Comparison of ENCODE assay signal across 8 cellular contexts in the genomic region with DNA sequence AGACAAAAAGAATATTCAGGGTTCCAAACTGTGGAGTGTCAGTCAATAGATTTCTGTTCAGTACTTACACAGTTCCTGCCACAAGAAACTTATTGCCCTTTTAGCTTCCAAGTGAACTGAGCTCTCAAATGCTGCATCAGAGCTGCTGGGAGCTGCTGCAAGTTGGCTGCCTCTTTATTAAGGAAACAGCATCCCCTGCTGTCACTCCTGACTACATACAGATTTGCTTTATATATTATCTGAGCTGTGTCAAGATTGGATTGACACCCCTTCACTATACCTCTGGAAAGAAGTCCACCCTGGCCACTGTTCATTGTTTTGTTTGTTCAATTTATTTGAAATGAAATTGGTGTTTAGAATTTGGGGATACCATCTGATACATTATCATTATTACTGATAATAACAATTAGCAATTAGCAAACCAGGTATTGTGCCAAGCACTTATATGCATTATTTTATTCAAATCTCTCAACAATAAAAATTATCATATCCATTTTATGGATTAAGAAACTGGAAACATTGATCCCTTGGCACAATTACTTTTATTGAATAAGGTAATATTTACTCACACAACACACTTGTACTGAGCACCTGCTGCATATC. TPM values are rescaled to one million over a fixed set of nuclear protein-coding genes. Genes with fewer than 3 reads are reported as not detected.
A peak's percentile ranks its signal among the peaks of the same experiment; 100 is the strongest.
DNase-seq lines count a peak whose midpoint lies in the region; ATAC-seq and TF ChIP-seq lines count a peak whose summit lies in the region.

No MANE protein-coding gene starts in this region.

- TF ChIP-seq POLR2A in tibial nerve (IDR thresholded peaks at IDR 0.05) = no peak

- H4K20me1 ChIP-seq in DND-41 (ENCODE audit: insufficient read depth, low read length) = no peaks in the 10 kb centered on the region

- TF ChIP-seq EP300 in tibial nerve (IDR thresholded peaks at IDR 0.05) = no peak

- H3K27me3 ChIP-seq in DND-41 (ENCODE audit: insufficient read depth, low read length, poor library complexity) (no peaks in the 10 kb centered on the region), MG63 (no peaks in the 10 kb centered on the region), tibial nerve (no peaks in the 10 kb centered on the region)

- TF ChIP-seq CTCF in DND-41 (IDR thresholded peaks at IDR 0.05; ENCODE audit: borderline replicate concordance, extremely low read depth, low read length, poor library complexity, severe bottlenecking) = peak; percentile 74
- TF ChIP-seq CTCF in tibial nerve (IDR thresholded peaks at IDR 0.05) = peak; percentile 23 to 67 (median 58)

- H3K4me3 ChIP-seq in DND-41 (ENCODE audit: low read depth in 1 of 2, low read length in 2 of 2) (no peak overlapping the region), MG63 (no peak overlapping the region), tibial nerve (no peak overlapping the region)

- no peaks in the 10 kb centered on the region for H3K9me3 ChIP-seq in DND-41 (ENCODE audit: insufficient read depth, low read length, severe bottlenecking)
- H3K9me3 ChIP-seq in MG63 = peaks cover 4% of the 10 kb centered on the region; the same call in 1 of the 2 replicates
- no peaks in the 10 kb centered on the region for H3K9me3 ChIP-seq in tibial nerve

- H3K4me1 ChIP-seq in DND-41 (ENCODE audit: insufficient read depth, low read length) (no peaks in the 10 kb centered on the region), tibial nerve (peaks cover 0 to 17% (median 8%) of the 10 kb centered on the region in 4 donors)

- peak; percentile 86 for ATAC-seq in DND-41 (ENCODE audit: insufficient read depth, low read depth)
- peak; percentile 91 for ATAC-seq in SK-N-SH treated with all-trans-retinoic acid at 6 μM for 48 hours
- no peak for ATAC-seq in HG03097 (IDR thresholded peaks at IDR 0.05; ENCODE audit: low FRiP score, unreplicated experiment)

- H3K79me2 ChIP-seq in DND-41 (ENCODE audit: insufficient read depth, low read length) = no peaks in the 10 kb centered on the region

- H3K36me3 ChIP-seq in DND-41 (ENCODE audit: insufficient read depth, low read length) (no peaks in the 10 kb centered on the region), MG63 (no peaks in the 10 kb centered on the region), tibial nerve (no peaks in the 10 kb centered on the region)

- H3K4me2 ChIP-seq in DND-41 (ENCODE audit: insufficient read depth, low read length) = no peak overlapping the region

- DNase-seq in DND-41 = peak; percentile 49
- DNase-seq in MG63 = peak; percentile 55
- DNase-seq in globus pallidus (ENCODE audit: low spot score) = peak; percentile 46
- no peak for DNase-seq in tibial nerve (ENCODE audit: low spot score in 2 of 2)
- no peak for DNase-seq in NCI-H187 treated with DMSO at 0.1 percent for 48 hours (lab: John Stamatoyannopoulos, UW)
- DNase-seq in cortex of kidney (lab: John Stamatoyannopoulos, UW) = no peak

- H3K27ac ChIP-seq in DND-41 (ENCODE audit: low read length) (no peak overlapping the region), tibial nerve (no peak overlapping the region)

- no peak overlapping the region; the same call in 1 of the 2 replicates for H2AFZ ChIP-seq in DND-41 (ENCODE audit: low read depth, low read length)

- H3K9ac ChIP-seq in DND-41 (ENCODE audit: low read depth, low read length) = no peak overlapping the region

TF ChIP-seq in SK-N-SH treated with all-trans-retinoic acid at 6 μM for 48 hours, 23 proteins besides CTCF, POLR2A, EP300 and RAD21 (continues in another document):
- TF ChIP-seq ZNF70 (CRISPR knock-in tag; IDR thresholded peaks at IDR 0.05) (no peak), ARNTL (CRISPR knock-in tag; IDR thresholded peaks at IDR 0.05; ENCODE audit: borderline replicate concordance, low read depth) (no peak), GLIS3 (CRISPR knock-in tag; IDR thresholded peaks at IDR 0.05) (no peak), TCF4 (CRISPR knock-in tag; IDR thresholded peaks at IDR 0.05; ENCODE audit: borderline replicate concordance) (no peak), ZFP30 (CRISPR knock-in tag; IDR thresholded peaks at IDR 0.05) (no peak), CSDC2 (CRISPR knock-in tag; IDR thresholded peaks at IDR 0.05) (no peak), ZFP3 (CRISPR knock-in tag; IDR thresholded peaks at IDR 0.05) (no peak), TOX (CRISPR knock-in tag; IDR thresholded peaks at IDR 0.05; ENCODE audit: borderline replicate concordance) (no peak), BACH2 (CRISPR knock-in tag; IDR thresholded peaks at IDR 0.05; ENCODE audit: borderline replicate concordance) (no peak)
- TF ChIP-seq, protein P1, sequence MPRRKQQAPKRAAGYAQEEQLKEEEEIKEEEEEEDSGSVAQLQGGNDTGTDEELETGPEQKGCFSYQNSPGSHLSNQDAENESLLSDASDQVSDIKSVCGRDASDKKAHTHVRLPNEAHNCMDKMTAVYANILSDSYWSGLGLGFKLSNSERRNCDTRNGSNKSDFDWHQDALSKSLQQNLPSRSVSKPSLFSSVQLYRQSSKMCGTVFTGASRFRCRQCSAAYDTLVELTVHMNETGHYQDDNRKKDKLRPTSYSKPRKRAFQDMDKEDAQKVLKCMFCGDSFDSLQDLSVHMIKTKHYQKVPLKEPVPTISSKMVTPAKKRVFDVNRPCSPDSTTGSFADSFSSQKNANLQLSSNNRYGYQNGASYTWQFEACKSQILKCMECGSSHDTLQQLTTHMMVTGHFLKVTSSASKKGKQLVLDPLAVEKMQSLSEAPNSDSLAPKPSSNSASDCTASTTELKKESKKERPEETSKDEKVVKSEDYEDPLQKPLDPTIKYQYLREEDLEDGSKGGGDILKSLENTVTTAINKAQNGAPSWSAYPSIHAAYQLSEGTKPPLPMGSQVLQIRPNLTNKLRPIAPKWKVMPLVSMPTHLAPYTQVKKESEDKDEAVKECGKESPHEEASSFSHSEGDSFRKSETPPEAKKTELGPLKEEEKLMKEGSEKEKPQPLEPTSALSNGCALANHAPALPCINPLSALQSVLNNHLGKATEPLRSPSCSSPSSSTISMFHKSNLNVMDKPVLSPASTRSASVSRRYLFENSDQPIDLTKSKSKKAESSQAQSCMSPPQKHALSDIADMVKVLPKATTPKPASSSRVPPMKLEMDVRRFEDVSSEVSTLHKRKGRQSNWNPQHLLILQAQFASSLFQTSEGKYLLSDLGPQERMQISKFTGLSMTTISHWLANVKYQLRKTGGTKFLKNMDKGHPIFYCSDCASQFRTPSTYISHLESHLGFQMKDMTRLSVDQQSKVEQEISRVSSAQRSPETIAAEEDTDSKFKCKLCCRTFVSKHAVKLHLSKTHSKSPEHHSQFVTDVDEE (CRISPR knock-in tag; IDR thresholded peaks at IDR 0.05) = no peak
- TF ChIP-seq, protein P2, sequence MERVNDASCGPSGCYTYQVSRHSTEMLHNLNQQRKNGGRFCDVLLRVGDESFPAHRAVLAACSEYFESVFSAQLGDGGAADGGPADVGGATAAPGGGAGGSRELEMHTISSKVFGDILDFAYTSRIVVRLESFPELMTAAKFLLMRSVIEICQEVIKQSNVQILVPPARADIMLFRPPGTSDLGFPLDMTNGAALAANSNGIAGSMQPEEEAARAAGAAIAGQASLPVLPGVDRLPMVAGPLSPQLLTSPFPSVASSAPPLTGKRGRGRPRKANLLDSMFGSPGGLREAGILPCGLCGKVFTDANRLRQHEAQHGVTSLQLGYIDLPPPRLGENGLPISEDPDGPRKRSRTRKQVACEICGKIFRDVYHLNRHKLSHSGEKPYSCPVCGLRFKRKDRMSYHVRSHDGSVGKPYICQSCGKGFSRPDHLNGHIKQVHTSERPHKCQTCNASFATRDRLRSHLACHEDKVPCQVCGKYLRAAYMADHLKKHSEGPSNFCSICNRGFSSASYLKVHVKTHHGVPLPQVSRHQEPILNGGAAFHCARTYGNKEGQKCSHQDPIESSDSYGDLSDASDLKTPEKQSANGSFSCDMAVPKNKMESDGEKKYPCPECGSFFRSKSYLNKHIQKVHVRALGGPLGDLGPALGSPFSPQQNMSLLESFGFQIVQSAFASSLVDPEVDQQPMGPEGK (CRISPR knock-in tag; IDR thresholded peaks at IDR 0.05; ENCODE audit: borderline replicate concordance) = no peak
- TF ChIP-seq, protein P3, sequence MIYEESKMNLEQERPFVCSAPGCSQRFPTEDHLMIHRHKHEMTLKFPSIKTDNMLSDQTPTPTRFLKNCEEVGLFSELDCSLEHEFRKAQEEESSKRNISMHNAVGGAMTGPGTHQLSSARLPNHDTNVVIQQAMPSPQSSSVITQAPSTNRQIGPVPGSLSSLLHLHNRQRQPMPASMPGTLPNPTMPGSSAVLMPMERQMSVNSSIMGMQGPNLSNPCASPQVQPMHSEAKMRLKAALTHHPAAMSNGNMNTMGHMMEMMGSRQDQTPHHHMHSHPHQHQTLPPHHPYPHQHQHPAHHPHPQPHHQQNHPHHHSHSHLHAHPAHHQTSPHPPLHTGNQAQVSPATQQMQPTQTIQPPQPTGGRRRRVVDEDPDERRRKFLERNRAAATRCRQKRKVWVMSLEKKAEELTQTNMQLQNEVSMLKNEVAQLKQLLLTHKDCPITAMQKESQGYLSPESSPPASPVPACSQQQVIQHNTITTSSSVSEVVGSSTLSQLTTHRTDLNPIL (CRISPR knock-in tag; IDR thresholded peaks at IDR 0.05; ENCODE audit: low read depth) = no peak
- TF ChIP-seq, protein P4, sequence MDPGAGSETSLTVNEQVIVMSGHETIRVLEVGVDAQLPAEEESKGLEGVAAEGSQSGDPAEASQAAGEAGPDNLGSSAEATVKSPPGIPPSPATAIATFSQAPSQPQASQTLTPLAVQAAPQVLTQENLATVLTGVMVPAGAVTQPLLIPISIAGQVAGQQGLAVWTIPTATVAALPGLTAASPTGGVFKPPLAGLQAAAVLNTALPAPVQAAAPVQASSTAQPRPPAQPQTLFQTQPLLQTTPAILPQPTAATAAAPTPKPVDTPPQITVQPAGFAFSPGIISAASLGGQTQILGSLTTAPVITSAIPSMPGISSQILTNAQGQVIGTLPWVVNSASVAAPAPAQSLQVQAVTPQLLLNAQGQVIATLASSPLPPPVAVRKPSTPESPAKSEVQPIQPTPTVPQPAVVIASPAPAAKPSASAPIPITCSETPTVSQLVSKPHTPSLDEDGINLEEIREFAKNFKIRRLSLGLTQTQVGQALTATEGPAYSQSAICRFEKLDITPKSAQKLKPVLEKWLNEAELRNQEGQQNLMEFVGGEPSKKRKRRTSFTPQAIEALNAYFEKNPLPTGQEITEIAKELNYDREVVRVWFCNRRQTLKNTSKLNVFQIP (CRISPR knock-in tag; IDR thresholded peaks at IDR 0.05; ENCODE audit: borderline replicate concordance, low read depth) = no peak

RNA-seq across cellular contexts. Expression of a gene that starts 16.4 kb away (rescaled TPM):
- not detected in 2 replicates for total RNA-seq in MG63 (2014; rRNA removed; shearing (Covaris generic); ENCODE audit: low replicate concordance)
- 1 to 10 TPM in 1 of 4 donors, not detected in 3; 1.5 TPM for total RNA-seq in tibial nerve

Comparison
In these comparisons a context has a peak if more than half of its experiments do, and no peak if none do; other contexts are left out.
1. DNase-seq: peak in DND-41 (single experiment), MG63 (single experiment) and globus pallidus (single experiment); none in tibial nerve (0 of 2), NCI-H187 treated with DMSO at 0.1 percent for 48 hours (single experiment) and cortex of kidney (single experiment).